Comparison of ENCODE assay signal across 1 cellular context in the genomic region with DNA sequence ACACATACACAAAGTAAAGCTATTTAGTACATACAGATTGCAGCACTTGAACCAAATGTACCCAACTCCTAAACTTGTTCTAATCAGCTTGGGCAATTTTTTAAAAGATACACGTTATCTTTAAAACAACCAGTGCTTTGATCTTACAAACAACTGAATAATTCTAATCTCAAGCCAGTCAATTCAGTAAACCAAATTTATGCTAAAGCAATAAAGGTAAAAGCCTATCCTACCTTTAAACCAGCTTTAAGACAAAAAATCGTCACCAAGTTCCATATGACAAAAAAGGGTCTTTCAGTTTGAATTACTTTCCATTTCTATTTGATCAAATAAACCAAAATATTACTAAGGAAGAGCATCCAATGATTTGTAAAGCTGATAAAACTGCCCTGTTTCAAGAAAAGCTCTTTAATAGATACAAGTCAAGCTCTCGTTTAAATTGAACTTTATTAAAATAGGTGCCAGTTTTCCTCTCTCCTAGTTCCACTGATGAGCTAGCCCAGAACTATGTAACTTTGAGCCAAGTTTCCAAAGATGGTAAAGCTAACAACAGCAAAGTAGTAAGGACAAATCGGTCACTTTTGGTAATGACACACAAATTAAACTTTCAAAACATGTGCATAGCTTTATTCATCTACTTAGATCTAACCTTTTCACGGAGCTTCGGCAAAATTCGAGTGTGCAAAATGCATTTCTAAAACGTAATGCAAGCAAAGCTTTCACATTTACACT.
TF ChIP-seq lines count a peak whose summit lies in the region.

No MANE protein-coding gene starts in this region.

TF ChIP-seq in GM23338, 12 proteins besides CTCF, POLR2A, EP300 and RAD21 (continued from another document):
- TF ChIP-seq, protein P1, sequence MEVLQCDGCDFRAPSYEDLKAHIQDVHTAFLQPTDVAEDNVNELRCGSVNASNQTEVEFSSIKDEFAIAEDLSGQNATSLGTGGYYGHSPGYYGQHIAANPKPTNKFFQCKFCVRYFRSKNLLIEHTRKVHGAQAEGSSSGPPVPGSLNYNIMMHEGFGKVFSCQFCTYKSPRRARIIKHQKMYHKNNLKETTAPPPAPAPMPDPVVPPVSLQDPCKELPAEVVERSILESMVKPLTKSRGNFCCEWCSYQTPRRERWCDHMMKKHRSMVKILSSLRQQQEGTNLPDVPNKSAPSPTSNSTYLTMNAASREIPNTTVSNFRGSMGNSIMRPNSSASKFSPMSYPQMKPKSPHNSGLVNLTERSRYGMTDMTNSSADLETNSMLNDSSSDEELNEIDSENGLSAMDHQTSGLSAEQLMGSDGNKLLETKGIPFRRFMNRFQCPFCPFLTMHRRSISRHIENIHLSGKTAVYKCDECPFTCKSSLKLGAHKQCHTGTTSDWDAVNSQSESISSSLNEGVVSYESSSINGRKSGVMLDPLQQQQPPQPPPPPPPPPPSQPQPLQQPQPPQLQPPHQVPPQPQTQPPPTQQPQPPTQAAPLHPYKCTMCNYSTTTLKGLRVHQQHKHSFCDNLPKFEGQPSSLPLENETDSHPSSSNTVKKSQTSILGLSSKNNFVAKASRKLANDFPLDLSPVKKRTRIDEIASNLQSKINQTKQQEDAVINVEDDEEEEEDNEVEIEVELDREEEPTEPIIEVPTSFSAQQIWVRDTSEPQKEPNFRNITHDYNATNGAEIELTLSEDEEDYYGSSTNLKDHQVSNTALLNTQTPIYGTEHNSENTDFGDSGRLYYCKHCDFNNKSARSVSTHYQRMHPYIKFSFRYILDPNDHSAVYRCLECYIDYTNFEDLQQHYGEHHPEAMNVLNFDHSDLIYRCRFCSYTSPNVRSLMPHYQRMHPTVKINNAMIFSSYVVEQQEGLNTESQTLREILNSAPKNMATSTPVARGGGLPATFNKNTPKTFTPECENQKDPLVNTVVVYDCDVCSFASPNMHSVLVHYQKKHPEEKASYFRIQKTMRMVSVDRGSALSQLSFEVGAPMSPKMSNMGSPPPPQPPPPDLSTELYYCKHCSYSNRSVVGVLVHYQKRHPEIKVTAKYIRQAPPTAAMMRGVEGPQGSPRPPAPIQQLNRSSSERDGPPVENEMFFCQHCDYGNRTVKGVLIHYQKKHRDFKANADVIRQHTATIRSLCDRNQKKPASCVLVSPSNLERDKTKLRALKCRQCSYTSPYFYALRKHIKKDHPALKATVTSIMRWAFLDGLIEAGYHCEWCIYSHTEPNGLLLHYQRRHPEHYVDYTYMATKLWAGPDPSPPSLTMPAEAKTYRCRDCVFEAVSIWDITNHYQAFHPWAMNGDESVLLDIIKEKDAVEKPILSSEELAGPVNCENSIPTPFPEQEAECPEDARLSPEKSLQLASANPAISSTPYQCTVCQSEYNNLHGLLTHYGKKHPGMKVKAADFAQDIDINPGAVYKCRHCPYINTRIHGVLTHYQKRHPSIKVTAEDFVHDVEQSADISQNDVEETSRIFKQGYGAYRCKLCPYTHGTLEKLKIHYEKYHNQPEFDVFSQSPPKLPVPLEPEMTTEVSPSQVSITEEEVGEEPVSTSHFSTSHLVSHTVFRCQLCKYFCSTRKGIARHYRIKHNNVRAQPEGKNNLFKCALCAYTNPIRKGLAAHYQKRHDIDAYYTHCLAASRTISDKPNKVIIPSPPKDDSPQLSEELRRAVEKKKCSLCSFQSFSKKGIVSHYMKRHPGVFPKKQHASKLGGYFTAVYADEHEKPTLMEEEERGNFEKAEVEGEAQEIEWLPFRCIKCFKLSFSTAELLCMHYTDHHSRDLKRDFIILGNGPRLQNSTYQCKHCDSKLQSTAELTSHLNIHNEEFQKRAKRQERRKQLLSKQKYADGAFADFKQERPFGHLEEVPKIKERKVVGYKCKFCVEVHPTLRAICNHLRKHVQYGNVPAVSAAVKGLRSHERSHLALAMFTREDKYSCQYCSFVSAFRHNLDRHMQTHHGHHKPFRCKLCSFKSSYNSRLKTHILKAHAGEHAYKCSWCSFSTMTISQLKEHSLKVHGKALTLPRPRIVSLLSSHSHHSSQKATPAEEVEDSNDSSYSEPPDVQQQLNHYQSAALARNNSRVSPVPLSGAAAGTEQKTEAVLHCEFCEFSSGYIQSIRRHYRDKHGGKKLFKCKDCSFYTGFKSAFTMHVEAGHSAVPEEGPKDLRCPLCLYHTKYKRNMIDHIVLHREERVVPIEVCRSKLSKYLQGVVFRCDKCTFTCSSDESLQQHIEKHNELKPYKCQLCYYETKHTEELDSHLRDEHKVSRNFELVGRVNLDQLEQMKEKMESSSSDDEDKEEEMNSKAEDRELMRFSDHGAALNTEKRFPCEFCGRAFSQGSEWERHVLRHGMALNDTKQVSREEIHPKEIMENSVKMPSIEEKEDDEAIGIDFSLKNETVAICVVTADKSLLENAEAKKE (CRISPR knock-in tag; IDR thresholded peaks at IDR 0.05) = no peak
- no peak for TF ChIP-seq EZH2phosphoT487 (IDR thresholded peaks at IDR 0.05; ENCODE audit: unreplicated experiment)
- TF ChIP-seq, protein P2, sequence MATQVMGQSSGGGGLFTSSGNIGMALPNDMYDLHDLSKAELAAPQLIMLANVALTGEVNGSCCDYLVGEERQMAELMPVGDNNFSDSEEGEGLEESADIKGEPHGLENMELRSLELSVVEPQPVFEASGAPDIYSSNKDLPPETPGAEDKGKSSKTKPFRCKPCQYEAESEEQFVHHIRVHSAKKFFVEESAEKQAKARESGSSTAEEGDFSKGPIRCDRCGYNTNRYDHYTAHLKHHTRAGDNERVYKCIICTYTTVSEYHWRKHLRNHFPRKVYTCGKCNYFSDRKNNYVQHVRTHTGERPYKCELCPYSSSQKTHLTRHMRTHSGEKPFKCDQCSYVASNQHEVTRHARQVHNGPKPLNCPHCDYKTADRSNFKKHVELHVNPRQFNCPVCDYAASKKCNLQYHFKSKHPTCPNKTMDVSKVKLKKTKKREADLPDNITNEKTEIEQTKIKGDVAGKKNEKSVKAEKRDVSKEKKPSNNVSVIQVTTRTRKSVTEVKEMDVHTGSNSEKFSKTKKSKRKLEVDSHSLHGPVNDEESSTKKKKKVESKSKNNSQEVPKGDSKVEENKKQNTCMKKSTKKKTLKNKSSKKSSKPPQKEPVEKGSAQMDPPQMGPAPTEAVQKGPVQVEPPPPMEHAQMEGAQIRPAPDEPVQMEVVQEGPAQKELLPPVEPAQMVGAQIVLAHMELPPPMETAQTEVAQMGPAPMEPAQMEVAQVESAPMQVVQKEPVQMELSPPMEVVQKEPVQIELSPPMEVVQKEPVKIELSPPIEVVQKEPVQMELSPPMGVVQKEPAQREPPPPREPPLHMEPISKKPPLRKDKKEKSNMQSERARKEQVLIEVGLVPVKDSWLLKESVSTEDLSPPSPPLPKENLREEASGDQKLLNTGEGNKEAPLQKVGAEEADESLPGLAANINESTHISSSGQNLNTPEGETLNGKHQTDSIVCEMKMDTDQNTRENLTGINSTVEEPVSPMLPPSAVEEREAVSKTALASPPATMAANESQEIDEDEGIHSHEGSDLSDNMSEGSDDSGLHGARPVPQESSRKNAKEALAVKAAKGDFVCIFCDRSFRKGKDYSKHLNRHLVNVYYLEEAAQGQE (IDR thresholded peaks at IDR 0.05; ENCODE audit: unreplicated experiment) = no peak
TF ChIP-seq in GM23338: peak in this region for 0.
